ENCODE assay signal across 15 cellular contexts in genomic region chr1:203684077-203684476, GRCh38.
"Had no signal": no experiment of that assay in that cellular context is flagged by ENCODE, and none has a peak within 500 bp of the region (broad histone marks: within the 10 kb centered on the region; RNA-seq: fewer than 3 reads in every experiment).

No MANE protein-coding gene starts in this region.

- H3K4me3 Mint-ChIP-seq: activated B cell treated with CpG ODN at 0.5 μM for 24 hours; activated CD8-positive, alpha-beta T cell treated with anti-CD3 and anti-CD28 coated beads, Interleukin-2, amount 10 ng/mL, durations not matched to agents 7 days and 5 days; activated naive CD8-positive, alpha-beta T cell; dendritic cell treated with granulocyte-macrophage colony-stimulating factor and Interleukin-4, amounts not matched to agents 40 ng/mL and 50 ng/mL, for 4 days; T-cell had no signal

- H3K9me3 Mint-ChIP-seq: activated B cell treated with CpG ODN at 0.5 μM for 24 hours; dendritic cell treated with granulocyte-macrophage colony-stimulating factor and Interleukin-4, amounts not matched to agents 40 ng/mL and 50 ng/mL, for 4 days; T-cell had no signal

- DNase-seq: activated B cell treated with CpG ODN at 0.5 μM for 24 hours; activated CD8-positive, alpha-beta T cell treated with anti-CD3 and anti-CD28 coated beads, Interleukin-2, amount 10 ng/mL, durations not matched to agents 7 days and 5 days; activated gamma-delta T cell; amygdala; brain microvascular endothelial cell; cerebellar nuclear complex; heart left ventricle; islet precursor cell; mucosa of descending colon; pancreas; retina; T-cell had no signal

- ATAC-seq: activated CD8-positive, alpha-beta T cell treated with anti-CD3 and anti-CD28 coated beads, Interleukin-2, amount 10 ng/mL, durations not matched to agents 7 days and 5 days; heart left ventricle; left lobe of liver; mucosa of descending colon; pancreas; T-cell had no signal

- H3K27ac Mint-ChIP-seq: activated B cell treated with CpG ODN at 0.5 μM for 24 hours; activated naive CD8-positive, alpha-beta T cell; dendritic cell treated with granulocyte-macrophage colony-stimulating factor and Interleukin-4, amounts not matched to agents 40 ng/mL and 50 ng/mL, for 4 days had no signal

- H3K27me3 Mint-ChIP-seq: activated B cell treated with CpG ODN at 0.5 μM for 24 hours; activated naive CD8-positive, alpha-beta T cell; dendritic cell treated with granulocyte-macrophage colony-stimulating factor and Interleukin-4, amounts not matched to agents 40 ng/mL and 50 ng/mL, for 4 days; T-cell had no signal

- H3K9me3 ChIP-seq: heart left ventricle, mucosa of descending colon, pancreas had no signal
